ENCODE assay signal across 9 cellular contexts in the genomic region with DNA sequence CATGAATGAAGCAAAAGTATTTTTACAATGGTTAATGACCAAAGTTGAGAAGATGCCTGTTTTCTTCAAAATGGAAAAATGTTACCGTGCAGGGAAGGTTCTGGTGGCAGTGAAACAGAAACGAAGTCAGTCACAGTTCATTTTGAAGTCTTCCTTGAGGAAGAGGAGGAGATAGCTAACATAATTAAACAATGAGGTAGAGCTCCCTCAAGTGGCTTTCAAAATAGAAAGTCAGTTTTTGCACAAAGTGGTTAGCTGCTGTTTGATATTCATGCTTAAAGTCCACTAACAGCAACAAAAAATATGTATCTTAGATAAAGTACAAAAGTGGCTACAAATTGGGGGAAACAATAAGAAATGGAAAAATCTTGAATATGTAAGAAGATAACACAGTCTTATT.
DNase-seq lines count a peak whose midpoint lies in the region; ATAC-seq and TF ChIP-seq lines count a peak whose summit lies in the region.
"Had no signal": no experiment of that assay in that cellular context is flagged by ENCODE, and none has a peak within 500 bp of the region (broad histone marks: within the 10 kb centered on the region; RNA-seq: fewer than 3 reads in every experiment).

No MANE protein-coding gene starts in this region.

- H3K4me3 ChIP-seq in dorsolateral prefrontal cortex (no peak overlapping the region), gastrocnemius medialis (peak overlapping the region in 1 of 4 donors; percentile 9)
- H3K4me3 ChIP-seq: SJCRH30 had no signal

- H3K36me3 ChIP-seq in gastrocnemius medialis = no peaks in the 10 kb centered on the region
- H3K36me3 ChIP-seq: SJCRH30 had no signal

- ATAC-seq in gastrocnemius medialis = no peak

- in situ Hi-C loops in gastrocnemius medialis (cut with MboI; ENCODE audit: low sequenced_read_pairs in 4 of 4) = no loop called here

- TF ChIP-seq POLR2A in gastrocnemius medialis (IDR thresholded peaks at IDR 0.05) = no peak

- H3K27me3 ChIP-seq in dorsolateral prefrontal cortex (no peaks in the 10 kb centered on the region), gastrocnemius medialis (no peaks in the 10 kb centered on the region)
- H3K27me3 ChIP-seq: SJCRH30 had no signal

- no peaks in the 10 kb centered on the region for H3K4me1 ChIP-seq in gastrocnemius medialis

- intact Hi-C loops in dorsolateral prefrontal cortex (cut with DNase I) (no loop called here), gastrocnemius medialis (cut with DNase I; ENCODE audit: low total_unique reads) (loop anchor here (1.0 kb wide), 1 partner anchor 59 kb away; no protein-coding TSS in a partner anchor)

- TF ChIP-seq CTCF in dorsolateral prefrontal cortex (IDR thresholded peaks at IDR 0.05 in 54 of 56, conservative IDR thresholded peaks at IDR 0.05 in 2 of 56; ENCODE audit: low read depth in 1 of 56, partially characterized antibody in 56 of 56) (peak in 32 of 56 donors; percentile 11 to 55 (median 28)), gastrocnemius medialis (IDR thresholded peaks at IDR 0.05 in 4 of 5, conservative IDR thresholded peaks at IDR 0.05 in 1 of 5) (peak in 3 of 5 experiments; percentile 8 to 32 (median 19))

- peak; percentile 58 for DNase-seq in SIG-M5 treated with dmso at 0.1 percent for 504 hours (lab: John Stamatoyannopoulos, UW; ENCODE audit: unreplicated experiment)
- no peak for DNase-seq in SIG-M5 (lab: John Stamatoyannopoulos, UW)
- DNase-seq in MV-4-11 (lab: John Stamatoyannopoulos, UW) = peak; percentile 15
- DNase-seq in dorsolateral prefrontal cortex = no peak
- no peak for DNase-seq in gastrocnemius medialis
- DNase-seq in HPDE6-E6E7 (ENCODE audit: extremely low spot score) = no peak
- DNase-seq in activated effector memory CD4-positive, alpha-beta T cell treated with anti-CD3 and anti-CD28 coated beads, Interleukin-2, amount 50 U/mL, for 16 hours = no peak
- DNase-seq in NCI-H2196 treated with DMSO at 0.1 percent for 48 hours (lab: John Stamatoyannopoulos, UW; ENCODE audit: unreplicated experiment) = no peak

- H3K27ac ChIP-seq in dorsolateral prefrontal cortex (no peak overlapping the region), gastrocnemius medialis (no peak overlapping the region)
- H3K27ac ChIP-seq: SJCRH30 had no signal

- H3K9me3 ChIP-seq in gastrocnemius medialis = no peaks in the 10 kb centered on the region
- H3K9me3 ChIP-seq: SJCRH30 had no signal

Comparison
In these comparisons a context has a peak if more than half of its experiments do, and no peak if none do; other contexts are left out.
1. DNase-seq: peak in SIG-M5 treated with dmso at 0.1 percent for 504 hours (single experiment) and MV-4-11 (single experiment); none in SIG-M5 (single experiment), dorsolateral prefrontal cortex (0 of 10), gastrocnemius medialis (0 of 2), HPDE6-E6E7 (single experiment), activated effector memory CD4-positive, alpha-beta T cell treated with anti-CD3 and anti-CD28 coated beads, Interleukin-2, amount 50 U/mL, for 16 hours (single experiment) and NCI-H2196 treated with DMSO at 0.1 percent for 48 hours (single experiment).